Comparison of ENCODE assay signal across 29 cellular contexts in the genomic region with DNA sequence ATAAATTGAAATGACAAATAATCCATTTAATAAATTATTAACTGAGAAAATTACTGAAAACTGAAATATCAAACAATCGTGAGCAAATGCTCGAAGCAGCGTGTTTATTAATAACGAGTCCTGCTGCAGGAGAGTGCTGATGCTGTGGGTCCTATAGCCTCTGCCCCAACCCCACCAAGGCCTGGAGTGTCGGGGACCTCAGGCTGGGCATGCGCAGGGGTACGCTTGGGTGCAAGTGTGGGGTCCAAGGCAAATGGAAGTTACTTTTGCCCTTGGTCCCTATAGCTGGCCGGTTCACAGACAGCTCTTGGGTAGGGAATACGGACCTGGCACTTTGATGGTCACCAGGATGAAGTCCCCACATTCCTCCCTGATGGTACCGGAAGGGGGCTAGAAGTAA. TPM values are rescaled to one million over a fixed set of nuclear protein-coding genes. Genes with fewer than 3 reads are reported as not detected.
"Had no signal": no experiment of that assay in that cellular context is flagged by ENCODE, and none has a peak within 500 bp of the region (broad histone marks: within the 10 kb centered on the region; RNA-seq: fewer than 3 reads in every experiment).

No MANE protein-coding gene starts in this region.

- ATAC-seq: stimulated activated effector memory CD8-positive, alpha-beta T cell treated with anti-CD3 and anti-CD28 coated beads, Interleukin-12 subunit alpha, Interleukin-12 subunit beta, amount 100 ng/mL, for 72 hours; stimulated activated memory B cell treated with anti-CD40 and anti-IgM and Interleukin-4, amounts not matched to agents 10 μg/mL and 1 μg/mL and 100 μg/mL, for 72 hours; stimulated activated naive B cell treated with anti-CD40 and anti-IgM and Interleukin-4, amounts not matched to agents 10 μg/mL and 1 μg/mL and 100 μg/mL, for 72 hours; stimulated activated naive CD8-positive, alpha-beta T cell treated with anti-CD3 and anti-CD28 coated beads, Interleukin-15, amount 100 ng/mL, for 72 hours; stimulated activated naive CD8-positive, alpha-beta T cell treated with anti-CD3 and anti-CD28 coated beads, Interleukin-15, Interleukin-2, amounts not matched to agents 100 U/mL and 50 U/mL, for 24 hours; upper lobe of right lung had no signal

- H3K4me1 ChIP-seq: stomach, suprapubic skin, testis, thyroid gland, tibial artery, tibial nerve, transverse colon, upper lobe of left lung, upper lobe of right lung, uterus, vagina had no signal

- H3K4me3 ChIP-seq: stomach, suprapubic skin, testis, thoracic aorta, thyroid gland, tibial artery, tibial nerve, transverse colon, upper lobe of left lung, upper lobe of right lung, uterus, vagina had no signal

- DNase-seq: stimulated activated CD4-positive, alpha-beta T cell treated with anti-CD3 and anti-CD28 coated beads, Interleukin-2, amount 100 ng/mL, for 48 hours; stimulated activated CD4-positive, alpha-beta T cell treated with anti-CD3 and anti-CD28 coated beads, Interleukin-4, amount 100 ng/mL, for 1 hour; stimulated activated CD4-positive, alpha-beta T cell treated with anti-CD3 and anti-CD28 coated beads, Interleukin-4, amount 100 ng/mL, for 24 hours; stimulated activated CD4-positive, alpha-beta T cell treated with anti-CD3 and anti-CD28 coated beads, Interleukin-4, amount 100 ng/mL, for 4 hours; stimulated activated CD8-positive, alpha-beta memory T cell treated with anti-CD3 and anti-CD28 coated beads, Interleukin-4, amount 100 ng/mL, for 48 hours; stimulated activated naive B cell treated with anti-CD40 and anti-IgM and Interleukin-4, amounts not matched to agents 10 μg/mL and 1 μg/mL and 100 μg/mL, for 72 hours; stimulated activated naive CD4-positive, alpha-beta T cell; stimulated activated naive CD4-positive, alpha-beta T cell treated with Interleukin-2 at 50 U/mL for 16 hours; stimulated activated naive CD8-positive, alpha-beta T cell treated with anti-CD3 and anti-CD28 coated beads, Interleukin-15, amount 100 ng/mL, for 72 hours; stimulated activated naive CD8-positive, alpha-beta T cell treated with anti-CD3 and anti-CD28 coated beads, Interleukin-15, Interleukin-2, amounts not matched to agents 100 U/mL and 50 U/mL, for 24 hours; stomach; substantia nigra; testis; thyroid gland; tibial artery; transverse colon; trophoblast cell; upper lobe of right lung; uterus had no signal

- H3K9me3 ChIP-seq: stomach, suprapubic skin, testis, thoracic aorta, thyroid gland, tibial artery, transverse colon, upper lobe of left lung, upper lobe of right lung, uterus, vagina had no signal

- H3K36me3 ChIP-seq: stomach, suprapubic skin, thoracic aorta, thyroid gland, tibial artery, tibial nerve, transverse colon, upper lobe of left lung, upper lobe of right lung, uterus, vagina had no signal

- H3K27me3 ChIP-seq: stomach, testis, thyroid gland, tibial nerve, transverse colon, upper lobe of left lung, upper lobe of right lung, uterus, vagina had no signal

- FAIRE-seq: urothelium cell line had no signal

- H3K27ac ChIP-seq: stomach, suprapubic skin, testis, thoracic aorta, thyroid gland, tibial artery, tibial nerve, transverse colon, upper lobe of left lung, upper lobe of right lung, uterus, vagina had no signal

RNA-seq across cellular contexts. Expression of gene CELF4, which starts 43.3 kb away (rescaled TPM):
- total RNA-seq: subcutaneous adipose tissue, suprapubic skin, thoracic aorta, tibial nerve, ureter had no signal
